Comparison of ENCODE assay signal across 18 cellular contexts in genomic region chr1:5921671-5922070, GRCh38.
DNase-seq lines count a peak whose midpoint lies in the region; ATAC-seq, FAIRE-seq and TF ChIP-seq lines count a peak whose summit lies in the region.
"Had no signal": no experiment of that assay in that cellular context is flagged by ENCODE, and none has a peak within 500 bp of the region (broad histone marks: within the 10 kb centered on the region; RNA-seq: fewer than 3 reads in every experiment).

No MANE protein-coding gene starts in this region.

- H3K27ac ChIP-seq in pancreas = peak overlapping the region; percentile 39 to 62 (median 50)
- H3K27ac ChIP-seq: A549 had no signal

- H3K4me3 Mint-ChIP-seq in chondrocyte (ENCODE audit: unreplicated experiment) = no peak overlapping the region
- H3K4me3 Mint-ChIP-seq: CD4-positive, alpha-beta memory T cell; HFFc6 had no signal

- H3K36me3 ChIP-seq in pancreas = no peaks in the 10 kb centered on the region

- H3K4me1 Mint-ChIP-seq in chondrocyte (ENCODE audit: low read depth) = no peaks in the 10 kb centered on the region
- H3K4me1 Mint-ChIP-seq: CD4-positive, alpha-beta memory T cell had no signal

- TF ChIP-seq CTCF in pancreas (IDR thresholded peaks at IDR 0.05) = no peak
- no peak for TF ChIP-seq CTCF in chondrocyte (IDR thresholded peaks at IDR 0.05)

- H3K9me3 ChIP-seq in pancreas = no peaks in the 10 kb centered on the region
- H3K9me3 ChIP-seq: A549 had no signal

- H3K36me3 Mint-ChIP-seq in chondrocyte (ENCODE audit: low read depth) = peaks cover 7% of the 10 kb centered on the region

- no peaks in the 10 kb centered on the region for H3K9me3 Mint-ChIP-seq in chondrocyte (ENCODE audit: low read depth)
- H3K9me3 Mint-ChIP-seq: HFFc6 had no signal

- H3K27ac Mint-ChIP-seq in chondrocyte (ENCODE audit: unreplicated experiment) = no peak overlapping the region
- H3K27ac Mint-ChIP-seq: CD4-positive, alpha-beta memory T cell; HFFc6 had no signal

- peak; percentile 1 for DNase-seq in D341Med (ENCODE audit: low spot score)
- DNase-seq in fibroblast of gingiva (ENCODE audit: low read depth) = peak; percentile 27
- DNase-seq in pancreas = no peak
- no peak for DNase-seq in retina
- no peak for DNase-seq in GDM1 (lab: John Stamatoyannopoulos, UW)
- DNase-seq in chondrocyte (ENCODE audit: low spot score) = no peak
- DNase-seq: C1 segment of cervical spinal cord; CD4-positive, alpha-beta memory T cell; DMS153; DND-41; GF-D8; HCEC 1CT; HFFc6 had no signal

- no peaks in the 10 kb centered on the region for H3K27me3 Mint-ChIP-seq in chondrocyte (ENCODE audit: low read depth)
- H3K27me3 Mint-ChIP-seq: CD4-positive, alpha-beta memory T cell had no signal

- 93 to 94% methylated on average over 4 of the region's 4 CpGs for WGBS in pancreas, 2 donors

- peaks cover 0 to 5% (median 5%) of the 10 kb centered on the region in 3 donors for H3K4me1 ChIP-seq in pancreas
- H3K4me1 ChIP-seq: A549 had no signal

- no peak for FAIRE-seq in pancreas (lab: Jason Lieb, UNC)
- FAIRE-seq: A549, D721Med, GM19239, HepG2, HTR-8/SVneo had no signal

- peak; percentile 9 to 20 (median 12) for ATAC-seq in pancreas
- ATAC-seq: A549, HepG2 had no signal

- H3K27me3 ChIP-seq in pancreas = no peaks in the 10 kb centered on the region

- intact Hi-C loops in pancreas (cut with DNase I) = no loop called here

- H3K4me3 ChIP-seq in pancreas = no peak overlapping the region
- H3K4me3 ChIP-seq: A549 had no signal

Comparison
In these comparisons a context has a peak if more than half of its experiments do, and no peak if none do; other contexts are left out.
1. DNase-seq: peak in D341Med (single experiment) and fibroblast of gingiva (single experiment); none in pancreas (0 of 6), retina (single experiment), GDM1 (single experiment) and chondrocyte (single experiment).